ENCODE assay signal across 1 cellular context in the genomic region with DNA sequence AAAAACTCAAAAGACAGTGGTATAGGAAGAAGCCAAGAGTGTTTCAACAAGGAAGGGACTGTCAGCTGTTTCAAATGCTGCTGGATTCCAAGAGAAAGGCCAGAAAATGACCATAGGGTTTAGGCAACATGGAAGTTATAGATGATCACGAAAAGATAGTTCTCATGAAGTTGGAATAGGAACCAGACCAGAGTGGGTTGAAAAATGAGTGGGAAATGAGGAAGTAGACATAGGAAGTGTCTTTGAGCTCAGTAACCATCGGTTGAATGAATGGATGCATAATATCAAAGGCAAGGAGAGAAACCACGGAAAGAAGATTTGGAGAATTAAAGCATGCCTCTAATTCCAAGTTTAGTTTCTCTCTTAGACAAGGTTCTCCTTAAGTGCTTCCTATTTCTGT.
TF ChIP-seq lines count a peak whose summit lies in the region.

No MANE protein-coding gene starts in this region.

TF ChIP-seq in A549, 52 proteins besides CTCF, POLR2A, EP300 and RAD21:
- TF ChIP-seq REST (IDR thresholded peaks at IDR 0.05): no peak
- TF ChIP-seq CBX8 (IDR thresholded peaks at IDR 0.05): no peak
- TF ChIP-seq HDAC2 (IDR thresholded peaks at IDR 0.05): no peak
- TF ChIP-seq ELK1 (IDR thresholded peaks at IDR 0.05; ENCODE audit: low read depth, low read length): no peak
- TF ChIP-seq CEBPB (IDR thresholded peaks at IDR 0.05): no peak
- no peak for TF ChIP-seq SREBF2 (IDR thresholded peaks at IDR 0.05)
- TF ChIP-seq RARB (CRISPR knock-in tag; IDR thresholded peaks at IDR 0.05): no peak
- TF ChIP-seq, protein P1, sequence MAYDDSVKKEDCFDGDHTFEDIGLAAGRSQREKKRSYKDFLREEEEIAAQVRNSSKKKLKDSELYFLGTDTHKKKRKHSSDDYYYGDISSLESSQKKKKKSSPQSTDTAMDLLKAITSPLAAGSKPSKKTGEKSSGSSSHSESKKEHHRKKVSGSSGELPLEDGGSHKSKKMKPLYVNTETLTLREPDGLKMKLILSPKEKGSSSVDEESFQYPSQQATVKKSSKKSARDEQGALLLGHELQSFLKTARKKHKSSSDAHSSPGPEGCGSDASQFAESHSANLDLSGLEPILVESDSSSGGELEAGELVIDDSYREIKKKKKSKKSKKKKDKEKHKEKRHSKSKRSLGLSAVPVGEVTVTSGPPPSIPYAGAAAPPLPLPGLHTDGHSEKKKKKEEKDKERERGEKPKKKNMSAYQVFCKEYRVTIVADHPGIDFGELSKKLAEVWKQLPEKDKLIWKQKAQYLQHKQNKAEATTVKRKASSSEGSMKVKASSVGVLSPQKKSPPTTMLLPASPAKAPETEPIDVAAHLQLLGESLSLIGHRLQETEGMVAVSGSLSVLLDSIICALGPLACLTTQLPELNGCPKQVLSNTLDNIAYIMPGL (CRISPR knock-in tag; IDR thresholded peaks at IDR 0.05; ENCODE audit: borderline replicate concordance): no peak
- TF ChIP-seq USF2 (IDR thresholded peaks at IDR 0.05): no peak
